Comparison of ENCODE assay signal across 8 cellular contexts in the genomic region with DNA sequence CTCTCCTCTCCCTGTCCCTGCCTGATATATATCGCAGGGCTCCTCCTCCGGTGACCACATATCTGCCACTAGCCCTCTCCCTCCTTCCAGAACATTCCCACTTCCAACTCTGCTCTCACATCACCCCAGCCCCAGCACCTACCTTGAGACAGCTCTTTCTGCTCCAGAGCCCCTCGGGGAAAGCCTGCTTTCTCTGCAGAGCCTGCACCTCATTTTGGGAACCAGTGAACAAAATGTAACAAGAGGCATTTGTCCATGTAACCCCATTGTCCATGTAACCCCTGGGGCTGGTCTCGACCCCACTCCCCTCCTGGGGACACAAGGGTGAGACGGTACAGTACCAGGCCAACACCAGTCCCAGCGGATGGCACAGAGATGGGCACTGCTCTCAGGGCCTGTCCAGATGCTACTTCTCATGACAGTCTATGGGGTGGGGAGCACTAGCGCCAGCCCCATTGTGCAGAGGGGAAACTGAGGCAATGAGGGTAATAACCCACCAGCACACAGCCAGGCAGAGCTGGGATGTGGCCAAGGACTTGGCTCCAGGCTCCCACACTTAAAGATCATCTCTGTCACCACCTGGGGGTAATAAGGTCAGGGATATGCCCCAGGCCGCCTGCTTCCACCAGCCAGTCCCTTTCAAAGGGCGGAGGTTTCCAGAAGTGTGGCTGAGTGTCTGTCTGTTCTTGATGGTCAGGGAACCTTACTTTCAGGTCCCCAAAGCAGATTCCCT. TPM values are rescaled to one million over a fixed set of nuclear protein-coding genes. Genes with fewer than 3 reads are reported as not detected.
A peak's percentile ranks its signal among the peaks of the same experiment; 100 is the strongest.
DNase-seq lines count a peak whose midpoint lies in the region; ATAC-seq, FAIRE-seq and TF ChIP-seq lines count a peak whose summit lies in the region.

No MANE protein-coding gene starts in this region.

- TF ChIP-seq CTCF in LNCaP clone FGC (IDR thresholded peaks at IDR 0.05; ENCODE audit: control insufficient read depth, extremely low read depth, insufficient read depth): no peak
- no peak for TF ChIP-seq CTCF in choroid plexus epithelial cell (conservative IDR thresholded peaks at IDR 0.05; ENCODE audit: low read depth, low read length)
- TF ChIP-seq CTCF in natural killer cell (IDR thresholded peaks at IDR 0.05): no peak

- H3K27ac ChIP-seq in CD8-positive, alpha-beta memory T cell (ENCODE audit: low read depth, low read length): no peak overlapping the region

- no peaks in the 10 kb centered on the region for H3K27me3 ChIP-seq in CD8-positive, alpha-beta memory T cell (ENCODE audit: insufficient read depth, low read length, poor library complexity, severe bottlenecking)

- FAIRE-seq in urothelium cell line (lab: Jason Lieb, UNC): no peak

- peaks cover 29 to 50% (median 36%) of the 10 kb centered on the region in 3 donors for H3K4me1 Mint-ChIP-seq in CD8-positive, alpha-beta memory T cell
- peaks cover 31 to 35% of the 10 kb centered on the region in 2 donors for H3K4me1 Mint-ChIP-seq in natural killer cell

- H3K4me3 Mint-ChIP-seq in CD8-positive, alpha-beta memory T cell: peak overlapping the region; percentile 65 to 86 (median 76)
- H3K4me3 Mint-ChIP-seq in natural killer cell: peak overlapping the region; percentile 70

- H3K4me1 ChIP-seq in CD8-positive, alpha-beta memory T cell (ENCODE audit: insufficient read depth, low read length): peaks cover 45% of the 10 kb centered on the region

- ATAC-seq in natural killer cell: no peak
- ATAC-seq in HG03439 (IDR thresholded peaks at IDR 0.05; ENCODE audit: unreplicated experiment): no peak

- intact Hi-C loops in natural killer cell (cut with micrococcal nuclease): loop anchor here (5.0 kb wide), 1 partner anchor 251 kb away; no protein-coding TSS in a partner anchor

- H3K27ac Mint-ChIP-seq in CD8-positive, alpha-beta memory T cell: peak overlapping the region in 7 of 8 donors; percentile 17 to 98 (median 69)
- peak overlapping the region in 1 of 2 donors; percentile 58 for H3K27ac Mint-ChIP-seq in natural killer cell

- no peaks in the 10 kb centered on the region for H3K9me3 ChIP-seq in CD8-positive, alpha-beta memory T cell (ENCODE audit: low read length)

- POLR2A ChIA-PET in CD8-positive, alpha-beta memory T cell (lab: Charles Lee): interaction anchor here (0.9 kb wide), 1 partner anchor 196 kb away, joined by 4 read pairs; a partner anchor contains a TSS

- no peaks in the 10 kb centered on the region for H3K36me3 Mint-ChIP-seq in CD8-positive, alpha-beta memory T cell
- no peaks in the 10 kb centered on the region for H3K36me3 Mint-ChIP-seq in natural killer cell

- H3K27me3 Mint-ChIP-seq in CD8-positive, alpha-beta memory T cell: peaks cover 0 to 13% of the 10 kb centered on the region in 2 donors
- peaks cover 8 to 18% of the 10 kb centered on the region in 2 donors for H3K27me3 Mint-ChIP-seq in natural killer cell (ENCODE audit: low read depth in 2 of 2)

- H3K36me3 ChIP-seq in CD8-positive, alpha-beta memory T cell (ENCODE audit: insufficient read depth, low read length): no peaks in the 10 kb centered on the region

- DNase-seq in CD8-positive, alpha-beta memory T cell: no peak
- no peak for DNase-seq in LNCaP clone FGC (ENCODE audit: low read depth)
- peak; percentile 23 for DNase-seq in choroid plexus epithelial cell (ENCODE audit: low read depth)
- DNase-seq in natural killer cell: no peak
- no peak for DNase-seq in urothelium cell line (ENCODE audit: low spot score)
- no peak for DNase-seq in NOMO-1 treated with DMSO at 0.1 percent for 48 hours (lab: John Stamatoyannopoulos, UW; ENCODE audit: unreplicated experiment)
- no peak for DNase-seq in NCI-H2196 treated with DMSO at 0.1 percent for 48 hours (lab: John Stamatoyannopoulos, UW; ENCODE audit: unreplicated experiment)

- no peaks in the 10 kb centered on the region for H3K9me3 Mint-ChIP-seq in CD8-positive, alpha-beta memory T cell
- H3K9me3 Mint-ChIP-seq in natural killer cell: no peaks in the 10 kb centered on the region

- CTCF ChIA-PET in CD8-positive, alpha-beta memory T cell (lab: Charles Lee): interaction anchor here (1.7 to 2.9 kb wide), 4 partner anchors 12 to 251 kb away, joined by 5 to 10 read pairs (median 8); no protein-coding TSS in a partner anchor

- peak overlapping the region; percentile 56 for H3K4me3 ChIP-seq in CD8-positive, alpha-beta memory T cell (ENCODE audit: low read length)
- H3K4me3 ChIP-seq in LNCaP clone FGC (ENCODE audit: low read depth, low read length): peak overlapping the region; percentile 53
- peak overlapping the region; percentile 49 for H3K4me3 ChIP-seq in choroid plexus epithelial cell (ENCODE audit: low read depth, low read length)

RNA-seq across cellular contexts. Expression of a gene that starts 42.8 kb away (rescaled TPM):
- total RNA-seq in CD8-positive, alpha-beta memory T cell: 1 to 10 TPM; 3.5 to 4.3 TPM
- polyA plus RNA-seq in CD8-positive, alpha-beta memory T cell: 0.33 TPM
- under 1 TPM; 0.49 to 1.00 (median 0.65) TPM for total RNA-seq in natural killer cell

RNA-seq across cellular contexts. Expression of a gene that starts 43.6 kb away (rescaled TPM):
- 1 to 10 TPM; 3.6 to 4.3 TPM for total RNA-seq in CD8-positive, alpha-beta memory T cell
- not detected for polyA plus RNA-seq in CD8-positive, alpha-beta memory T cell
- 1 to 10 TPM in 2 of 3 donors, under 1 TPM in 1; 0.95 to 2.4 (median 1.5) TPM for total RNA-seq in natural killer cell
